23 cellular contexts compared by ENCODE assay signal in the genomic region with DNA sequence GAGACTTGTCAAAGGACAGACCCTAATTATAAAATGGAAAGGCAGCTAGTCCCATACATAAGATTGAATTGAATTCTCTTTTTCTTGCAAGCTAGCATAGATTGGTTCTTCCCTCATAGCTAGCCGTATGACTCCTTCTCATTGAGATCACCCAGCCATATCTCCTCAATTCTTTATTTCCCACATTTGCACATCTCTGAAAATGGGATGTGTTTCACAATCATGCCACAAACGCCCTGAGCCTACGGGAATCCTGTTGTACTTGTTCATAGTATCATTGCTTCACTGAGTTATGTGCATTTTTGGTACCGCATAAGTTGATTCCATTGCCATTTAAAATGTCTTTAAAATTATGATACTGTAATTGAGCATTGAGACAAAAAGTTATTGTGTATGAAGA.
"Had no signal": no experiment of that assay in that cellular context is flagged by ENCODE, and none has a peak within 500 bp of the region (broad histone marks: within the 10 kb centered on the region; RNA-seq: fewer than 3 reads in every experiment).

No MANE protein-coding gene starts in this region.

- H3K9me3 Mint-ChIP-seq: activated naive CD4-positive, alpha-beta T cell treated with anti-CD3 and anti-CD28 coated beads, Interleukin-2, amount 50 U/mL, for 24 hours; activated T-cell treated with anti-CD3 and anti-CD28 coated beads, Interleukin-2, amount 50 U/mL, for 72 hours; memory B cell; naive B cell; neural crest cell; stimulated activated naive CD8-positive, alpha-beta T cell treated with anti-CD3 and anti-CD28 coated beads, Interleukin-15, Interleukin-2, amounts not matched to agents 100 ng/mL and 50 ng/mL, for 24 hours had no signal

- H3K4me1 Mint-ChIP-seq: memory B cell, naive B cell, neural crest cell had no signal

- H3K36me3 Mint-ChIP-seq: activated naive CD4-positive, alpha-beta T cell treated with anti-CD3 and anti-CD28 coated beads, Interleukin-2, amount 50 U/mL, for 24 hours; memory B cell; naive B cell had no signal

- H3K9me3 ChIP-seq: mucosa of descending colon, upper lobe of right lung had no signal

- DNase-seq: activated CD4-positive, alpha-beta T cell treated with anti-CD3 and anti-CD28 coated beads, Interleukin-2, amount 50 U/mL, for 1 hour; activated CD4-positive, CD25-positive, alpha-beta regulatory T cell treated with anti-CD3 and anti-CD28 coated beads, Interleukin-2, amount 50 U/mL, for 72 hours; activated CD8-positive, alpha-beta memory T cell treated with anti-CD3 and anti-CD28 coated beads for 24 hours; activated CD8-positive, alpha-beta memory T cell treated with anti-CD3 and anti-CD28 coated beads, Interleukin-2, amount 50 U/mL, for 48 hours; activated effector memory CD4-positive, alpha-beta T cell treated with anti-CD3 and anti-CD28 coated beads, Interleukin-2, amount 50 U/mL, for 16 hours; activated T-cell treated with anti-CD3 and anti-CD28 coated beads, Interleukin-2, amount 50 U/mL, for 72 hours; amniotic stem cell; dermis blood vessel endothelial cell; effector memory CD4-positive, alpha-beta T cell; head of caudate nucleus; kidney; left ventricle myocardium superior; mucosa of descending colon; naive B cell; T-helper 1 cell; T1000; upper lobe of right lung had no signal

- H3K27ac ChIP-seq: cardiac muscle cell, skin epidermis, upper lobe of right lung had no signal

- H3K4me3 ChIP-seq: cardiac muscle cell, mucosa of descending colon, skin epidermis, upper lobe of right lung had no signal

- H3K27me3 ChIP-seq: cardiac muscle cell, upper lobe of right lung had no signal

- H3K27ac Mint-ChIP-seq: activated naive CD4-positive, alpha-beta T cell treated with anti-CD3 and anti-CD28 coated beads, Interleukin-2, amount 50 U/mL, for 24 hours; activated T-cell treated with anti-CD3 and anti-CD28 coated beads, Interleukin-2, amount 50 U/mL, for 72 hours; memory B cell; stimulated activated naive CD8-positive, alpha-beta T cell treated with anti-CD3 and anti-CD28 coated beads, Interleukin-15, Interleukin-2, amounts not matched to agents 100 ng/mL and 50 ng/mL, for 24 hours had no signal

- H3K36me3 ChIP-seq: cardiac muscle cell, upper lobe of right lung had no signal

- ATAC-seq: activated T-cell treated with anti-CD3 and anti-CD28 coated beads, Interleukin-2, amount 50 U/mL, for 72 hours; left ventricle myocardium superior; mucosa of descending colon; upper lobe of right lung had no signal

- H3K4me3 Mint-ChIP-seq: activated naive CD4-positive, alpha-beta T cell treated with anti-CD3 and anti-CD28 coated beads, Interleukin-2, amount 50 U/mL, for 24 hours; activated T-cell treated with anti-CD3 and anti-CD28 coated beads, Interleukin-2, amount 50 U/mL, for 72 hours; memory B cell; naive B cell; neural crest cell; stimulated activated naive CD8-positive, alpha-beta T cell treated with anti-CD3 and anti-CD28 coated beads, Interleukin-15, Interleukin-2, amounts not matched to agents 100 ng/mL and 50 ng/mL, for 24 hours had no signal
